In genomic region chr13:75635621-75636338, GRCh38 we compare ENCODE assay signal across 8 cellular contexts. TPM values are rescaled to one million over a fixed set of nuclear protein-coding genes. Genes with fewer than 3 reads are reported as not detected.
DNase-seq lines count a peak whose midpoint lies in the region; ATAC-seq and TF ChIP-seq lines count a peak whose summit lies in the region.

Gene LMO7 (plus strand): TSS chr13:75636330. CDS start chr13:75636658, 328 bp downstream.

- H3K9me3 ChIP-seq in heart right ventricle (no peaks in the 10 kb centered on the region), prostate gland (no peaks in the 10 kb centered on the region)

- 1% methylated on average over 75 to 86 of the region's 86 CpGs for WGBS in heart right ventricle, 2 donors
- WGBS in prostate gland: under 1% methylated on average over 52 of the region's 86 CpGs

- TF ChIP-seq CTCF in AG09309 (IDR thresholded peaks at IDR 0.05; ENCODE audit: control insufficient read depth, insufficient read depth, low read depth, low read length, missing control alignments): no peak
- peak in 1 of 9 donors; percentile 3 for TF ChIP-seq CTCF in heart right ventricle (IDR thresholded peaks at IDR 0.05)
- TF ChIP-seq CTCF in prostate gland (IDR thresholded peaks at IDR 0.05): peak in 1 of 4 experiments; percentile 13

- H3K4me3 Mint-ChIP-seq in activated naive CD8-positive, alpha-beta T cell: peak within 1 kb of the TSS; percentile 82

- ATAC-seq in GM19023 (IDR thresholded peaks at IDR 0.05; ENCODE audit: unreplicated experiment): peak; percentile 64
- ATAC-seq in HG03103 (IDR thresholded peaks at IDR 0.05; ENCODE audit: low read depth, unreplicated experiment): peak; percentile 49
- ATAC-seq in heart right ventricle: peak; percentile 62 to 89 (median 76)

- peak within 1 kb of the TSS in 6 of 10 donors; percentile 41 to 71 (median 58) for H3K27ac ChIP-seq in heart right ventricle
- peak within 1 kb of the TSS; percentile 82 to 87 for H3K27ac ChIP-seq in prostate gland

- H3K4me3 ChIP-seq in AG09309 (ENCODE audit: control insufficient read depth, low read depth, low read length) (peak within 1 kb of the TSS; percentile 96), heart right ventricle (peak within 1 kb of the TSS; percentile 50 to 77 (median 71)), prostate gland (peak within 1 kb of the TSS; percentile 74 to 78)

- H3K27me3 ChIP-seq in heart right ventricle (peaks cover 0 to 37% (median 0%) of the 10 kb centered on the region in 7 donors), prostate gland (replicated peaks; ENCODE audit: insufficient read depth) (no peaks in the 10 kb centered on the region)

- no peaks in the 10 kb centered on the region for H3K27me3 Mint-ChIP-seq in activated naive CD8-positive, alpha-beta T cell

- no peaks in the 10 kb centered on the region for H3K9me3 Mint-ChIP-seq in activated naive CD8-positive, alpha-beta T cell (ENCODE audit: low read depth)

- H3K36me3 Mint-ChIP-seq in activated naive CD8-positive, alpha-beta T cell: no peaks in the 10 kb centered on the region

- no peak for TF ChIP-seq POLR2A in prostate gland (IDR thresholded peaks at IDR 0.05)

- no peak for DNase-seq in AG09309 (ENCODE audit: low read depth)
- DNase-seq in RPMI7951 (ENCODE audit: low read depth): peak; percentile 76
- DNase-seq in heart right ventricle: peak; percentile 37 to 61
- DNase-seq in prostate gland (ENCODE audit: low spot score): peak; percentile 74
- no peak for DNase-seq in SHP77 treated with DMSO at 0.1 percent for 48 hours (lab: John Stamatoyannopoulos, UW)

- intact Hi-C loops in heart right ventricle (cut with DNase I) (no loop called here), prostate gland (cut with DNase I) (no loop called here)

- no peak within 1 kb of the TSS for H3K27ac Mint-ChIP-seq in activated naive CD8-positive, alpha-beta T cell

- H3K36me3 ChIP-seq in heart right ventricle (no peaks in the 10 kb centered on the region), prostate gland (no peaks in the 10 kb centered on the region)

- peaks cover 4 to 26% (median 8%) of the 10 kb centered on the region in 9 donors for H3K4me1 ChIP-seq in heart right ventricle
- no peaks in the 10 kb centered on the region for H3K4me1 ChIP-seq in prostate gland (replicated peaks)

- H3K4me1 Mint-ChIP-seq in activated naive CD8-positive, alpha-beta T cell (ENCODE audit: low read depth): peaks cover 12% of the 10 kb centered on the region

RNA-seq across cellular contexts. Expression of gene LMO7, which starts in this region (rescaled TPM):
- total RNA-seq in RPMI7951 (2014; rRNA removed; shearing (Covaris generic)): 73.7 and 92.4 TPM in 2 replicates
- total RNA-seq in heart right ventricle (100 to 1,000 TPM; 302 to 600 (median 511) TPM), prostate gland (10 to 100 TPM; 87.8 to 99.9 TPM)
- polyA plus RNA-seq in heart right ventricle: 100 to 1,000 TPM; 147 to 307 TPM

Comparison
In these comparisons a context has a peak if more than half of its experiments do, and no peak if none do; other contexts are left out.
1. DNase-seq: peak in RPMI7951 (single experiment), heart right ventricle (2 of 2) and prostate gland (single experiment); none in AG09309 (single experiment) and SHP77 treated with DMSO at 0.1 percent for 48 hours (single experiment).
2. Peak in every context shown above with its lines, with median percentiles within 50 percentile points of each other: H3K4me3 ChIP-seq and ATAC-seq.